ENCODE assay signal across 8 cellular contexts in the genomic region with DNA sequence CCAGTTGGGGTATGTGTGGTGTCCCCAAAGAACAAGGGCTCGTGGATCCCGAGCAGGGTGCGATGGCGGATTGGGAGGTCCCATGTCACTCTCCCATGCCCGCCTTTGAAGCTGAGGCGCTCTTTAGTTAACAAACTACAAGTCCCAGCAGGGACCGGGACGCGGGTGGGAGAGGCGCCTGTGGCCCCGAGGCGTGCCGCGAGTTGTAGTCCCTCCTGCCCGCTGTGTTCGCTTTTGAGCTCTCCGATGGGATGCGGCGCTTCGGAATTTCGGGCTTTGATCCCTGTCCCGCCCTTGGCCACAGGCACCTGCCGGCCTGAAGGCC. TPM values are rescaled to one million over a fixed set of nuclear protein-coding genes. Genes with fewer than 3 reads are reported as not detected.
DNase-seq lines count a peak whose midpoint lies in the region; ATAC-seq and TF ChIP-seq lines count a peak whose summit lies in the region.

No MANE protein-coding gene starts in this region.

- no peaks in the 10 kb centered on the region for H3K79me2 ChIP-seq in HCT116 (ENCODE audit: insufficient read depth, low read length)

- DNase-seq in HCT116 (ENCODE audit: low read depth, low spot score) (no peak), adipocyte (ENCODE audit: low read depth) (no peak), GM19238 (ENCODE audit: insufficient read length, low spot score) (no peak), NCI-H2107 (lab: John Stamatoyannopoulos, UW) (no peak)
- DNase-seq in stimulated activated CD4-positive, alpha-beta T cell treated with anti-CD3 and anti-CD28 coated beads, Interleukin-2, amount 100 ng/mL, for 24 hours, result peak; percentile 43 to 49

- no peak overlapping the region for H3K4me3 ChIP-seq in HCT116 (replicated peaks in 1 of 2; ENCODE audit: low read depth in 1 of 2, low read length in 2 of 2)
- H3K4me3 ChIP-seq in adipocyte (ENCODE audit: low read length), result peak overlapping the region; percentile 78
- peak overlapping the region; percentile 39 for H3K4me3 ChIP-seq in iPS-11a (ENCODE audit: low read depth, low read length)

- H3K27ac ChIP-seq in HCT116 (ENCODE audit: low read depth, low read length), result no peak overlapping the region; the same call in 1 of the 2 replicates

- no peak for TF ChIP-seq POLR2A in HCT116 (IDR thresholded peaks at IDR 0.05; ENCODE audit: borderline replicate concordance, extremely low read depth, insufficient read depth, insufficient read length)

- H3K36me3 ChIP-seq in HCT116 (ENCODE audit: control insufficient read depth in 1 of 2, insufficient read depth in 2 of 2, low read length in 2 of 2) (peaks cover 1 to 30% of the 10 kb centered on the region in 2 experiments; a peak in 1 of 4 replicates), adipocyte (ENCODE audit: control insufficient read depth, insufficient read depth, low read length, severe bottlenecking) (peaks cover 30% of the 10 kb centered on the region)

- ATAC-seq in HCT116 (no peak), GM21423 (IDR thresholded peaks at IDR 0.05; ENCODE audit: unreplicated experiment) (no peak), HG03460 (IDR thresholded peaks at IDR 0.05; ENCODE audit: unreplicated experiment) (no peak)

- H3K9me3 ChIP-seq in HCT116 (ENCODE audit: control insufficient read depth in 1 of 2, insufficient read depth in 1 of 2, low read depth in 1 of 2, low read length in 2 of 2) (no peaks in the 10 kb centered on the region), adipocyte (ENCODE audit: control insufficient read depth, low read length) (no peaks in the 10 kb centered on the region)

- H3K4me2 ChIP-seq in HCT116 (ENCODE audit: low read length), result no peak overlapping the region

- H3K4me1 ChIP-seq in HCT116 (ENCODE audit: control insufficient read depth in 1 of 2, insufficient read depth in 2 of 2, low read length in 2 of 2) (peaks cover 0 to 21% of the 10 kb centered on the region in 2 experiments; a peak in 2 of 4 replicates), adipocyte (ENCODE audit: control insufficient read depth, insufficient read depth, low read length) (peaks cover 24% of the 10 kb centered on the region)

- TF ChIP-seq CTCF in HCT116 (IDR thresholded peaks at IDR 0.05 in 2 of 3, conservative IDR thresholded peaks at IDR 0.05 in 1 of 3; ENCODE audit: borderline replicate concordance in 1 of 3, insufficient read depth in 1 of 3, low read depth in 2 of 3, low read length in 2 of 3), result no peak

- H4K20me1 ChIP-seq in HCT116 (ENCODE audit: insufficient read depth), result no peaks in the 10 kb centered on the region

- no peak for TF ChIP-seq RAD21 in HCT116 (IDR thresholded peaks at IDR 0.05; ENCODE audit: low read depth)

- no peaks in the 10 kb centered on the region for H3K27me3 ChIP-seq in HCT116 (ENCODE audit: insufficient read depth, low read length)
- no peaks in the 10 kb centered on the region for H3K27me3 ChIP-seq in adipocyte (replicated peaks; ENCODE audit: control insufficient read depth, insufficient read depth, low read length)

- POLR2A ChIA-PET in HCT116 (lab: Charles Lee), result no interaction called here

- H2AFZ ChIP-seq in HCT116 (ENCODE audit: low read depth, low read length, poor library complexity, severe bottlenecking), result no peak overlapping the region

- BruUV-seq in HCT116 (replicated peaks; lab: Mats Ljungman, UMichigan), result no TSS peak

- no peaks in the 10 kb centered on the region for H3K9me2 ChIP-seq in HCT116 (ENCODE audit: insufficient read depth)

- RAD21 ChIA-PET in HCT116 (lab: Charles Lee; ENCODE audit: low non-redundant PET in 1 of 2, low total read pairs in 2 of 2, uncharacterized antibody in 2 of 2, unreplicated experiment in 2 of 2), result no interaction called here

- CTCF ChIA-PET in HCT116 (lab: Charles Lee), result no interaction called here

- intact Hi-C loops in HCT116 (cut with micrococcal nuclease), result no loop called here

- H3K9ac ChIP-seq in HCT116 (ENCODE audit: low read length) (no peak overlapping the region), adipocyte (ENCODE audit: low read length) (peak overlapping the region; percentile 82)

TF ChIP-seq in HCT116, 20 proteins besides CTCF, POLR2A, EP300 and RAD21:
- TF ChIP-seq TCF7L2 (IDR thresholded peaks at IDR 0.05; ENCODE audit: borderline replicate concordance, extremely low read depth, insufficient read depth, insufficient read length) (no peak), FOSL1 (IDR thresholded peaks at IDR 0.05; ENCODE audit: low read depth) (no peak), POLR2AphosphoS5 (IDR thresholded peaks at IDR 0.05; ENCODE audit: low read depth, low read length) (peak; percentile 35; the same call in 1 of the 2 replicates)
- TF ChIP-seq, protein P1, sequence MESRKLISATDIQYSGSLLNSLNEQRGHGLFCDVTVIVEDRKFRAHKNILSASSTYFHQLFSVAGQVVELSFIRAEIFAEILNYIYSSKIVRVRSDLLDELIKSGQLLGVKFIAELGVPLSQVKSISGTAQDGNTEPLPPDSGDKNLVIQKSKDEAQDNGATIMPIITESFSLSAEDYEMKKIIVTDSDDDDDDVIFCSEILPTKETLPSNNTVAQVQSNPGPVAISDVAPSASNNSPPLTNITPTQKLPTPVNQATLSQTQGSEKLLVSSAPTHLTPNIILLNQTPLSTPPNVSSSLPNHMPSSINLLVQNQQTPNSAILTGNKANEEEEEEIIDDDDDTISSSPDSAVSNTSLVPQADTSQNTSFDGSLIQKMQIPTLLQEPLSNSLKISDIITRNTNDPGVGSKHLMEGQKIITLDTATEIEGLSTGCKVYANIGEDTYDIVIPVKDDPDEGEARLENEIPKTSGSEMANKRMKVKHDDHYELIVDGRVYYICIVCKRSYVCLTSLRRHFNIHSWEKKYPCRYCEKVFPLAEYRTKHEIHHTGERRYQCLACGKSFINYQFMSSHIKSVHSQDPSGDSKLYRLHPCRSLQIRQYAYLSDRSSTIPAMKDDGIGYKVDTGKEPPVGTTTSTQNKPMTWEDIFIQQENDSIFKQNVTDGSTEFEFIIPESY (IDR thresholded peaks at IDR 0.05; ENCODE audit: extremely low read depth, insufficient replicate concordance, low read length), result no peak
- TF ChIP-seq, protein P2, sequence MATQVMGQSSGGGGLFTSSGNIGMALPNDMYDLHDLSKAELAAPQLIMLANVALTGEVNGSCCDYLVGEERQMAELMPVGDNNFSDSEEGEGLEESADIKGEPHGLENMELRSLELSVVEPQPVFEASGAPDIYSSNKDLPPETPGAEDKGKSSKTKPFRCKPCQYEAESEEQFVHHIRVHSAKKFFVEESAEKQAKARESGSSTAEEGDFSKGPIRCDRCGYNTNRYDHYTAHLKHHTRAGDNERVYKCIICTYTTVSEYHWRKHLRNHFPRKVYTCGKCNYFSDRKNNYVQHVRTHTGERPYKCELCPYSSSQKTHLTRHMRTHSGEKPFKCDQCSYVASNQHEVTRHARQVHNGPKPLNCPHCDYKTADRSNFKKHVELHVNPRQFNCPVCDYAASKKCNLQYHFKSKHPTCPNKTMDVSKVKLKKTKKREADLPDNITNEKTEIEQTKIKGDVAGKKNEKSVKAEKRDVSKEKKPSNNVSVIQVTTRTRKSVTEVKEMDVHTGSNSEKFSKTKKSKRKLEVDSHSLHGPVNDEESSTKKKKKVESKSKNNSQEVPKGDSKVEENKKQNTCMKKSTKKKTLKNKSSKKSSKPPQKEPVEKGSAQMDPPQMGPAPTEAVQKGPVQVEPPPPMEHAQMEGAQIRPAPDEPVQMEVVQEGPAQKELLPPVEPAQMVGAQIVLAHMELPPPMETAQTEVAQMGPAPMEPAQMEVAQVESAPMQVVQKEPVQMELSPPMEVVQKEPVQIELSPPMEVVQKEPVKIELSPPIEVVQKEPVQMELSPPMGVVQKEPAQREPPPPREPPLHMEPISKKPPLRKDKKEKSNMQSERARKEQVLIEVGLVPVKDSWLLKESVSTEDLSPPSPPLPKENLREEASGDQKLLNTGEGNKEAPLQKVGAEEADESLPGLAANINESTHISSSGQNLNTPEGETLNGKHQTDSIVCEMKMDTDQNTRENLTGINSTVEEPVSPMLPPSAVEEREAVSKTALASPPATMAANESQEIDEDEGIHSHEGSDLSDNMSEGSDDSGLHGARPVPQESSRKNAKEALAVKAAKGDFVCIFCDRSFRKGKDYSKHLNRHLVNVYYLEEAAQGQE (IDR thresholded peaks at IDR 0.05; ENCODE audit: low read depth), result no peak

RNA-seq across cellular contexts. Expression of a gene that starts 10.9 kb away (rescaled TPM):
- total RNA-seq in HCT116 (2021; ENCODE audit: unreplicated experiment), result 75.3 TPM
- 49.9 and 58.4 TPM in 2 replicates for polyA plus RNA-seq in HCT116 (2012)

RNA-seq across cellular contexts. Expression of a gene that starts 24.7 kb away (rescaled TPM):
- total RNA-seq in HCT116 (2021; ENCODE audit: unreplicated experiment), result 2.5 TPM
- 1.1 and 1.6 TPM in 2 replicates for polyA plus RNA-seq in HCT116 (2012)

RNA-seq across cellular contexts. Expression of a gene that starts 31.5 kb away (rescaled TPM):
- 19.9 TPM for total RNA-seq in HCT116 (2021; ENCODE audit: unreplicated experiment)
- 8.9 and 12.1 TPM in 2 replicates for polyA plus RNA-seq in HCT116 (2012)

RNA-seq across cellular contexts. Expression of a gene that starts 34.3 kb away (rescaled TPM):
- total RNA-seq in HCT116 (2021; ENCODE audit: unreplicated experiment), result 64.8 TPM
- polyA plus RNA-seq in HCT116 (2012), result 25.1 and 25.5 TPM in 2 replicates

Comparison
In these comparisons a context has a peak if more than half of its experiments do, and no peak if none do; other contexts are left out.
1. DNase-seq: peak in stimulated activated CD4-positive, alpha-beta T cell treated with anti-CD3 and anti-CD28 coated beads, Interleukin-2, amount 100 ng/mL, for 24 hours (2 of 2); none in HCT116 (single experiment), adipocyte (single experiment), GM19238 (single experiment) and NCI-H2107 (single experiment).
2. H3K4me3 ChIP-seq: peak in adipocyte (single experiment) and iPS-11a (single experiment); none in HCT116 (0 of 2).